ENCODE assay signal across 19 cellular contexts in genomic region chr22:23897320-23897719, GRCh38. TPM values are rescaled to one million over a fixed set of nuclear protein-coding genes. Genes with fewer than 3 reads are reported as not detected.
DNase-seq lines count a peak whose midpoint lies in the region; ATAC-seq and TF ChIP-seq lines count a peak whose summit lies in the region.
"Had no signal": no experiment of that assay in that cellular context is flagged by ENCODE, and none has a peak within 500 bp of the region (broad histone marks: within the 10 kb centered on the region; RNA-seq: fewer than 3 reads in every experiment).

No MANE protein-coding gene starts in this region.

- peaks cover 22 to 33% of the 10 kb centered on the region in 2 donors for H3K36me3 Mint-ChIP-seq in activated naive CD4-positive, alpha-beta T cell treated with anti-CD3 and anti-CD28 coated beads, Interleukin-2, amount 50 U/mL, for 72 hours
- H3K36me3 Mint-ChIP-seq in natural killer cell treated with Interleukin-12 subunit alpha and Interleukin-12 subunit beta and Interleukin-15 and Interleukin-18, amount 100 ng/mL, for 72 hours, result peaks cover 7% of the 10 kb centered on the region

- H3K9me2 ChIP-seq in SK-N-SH (no peaks in the 10 kb centered on the region), PC-9 (ENCODE audit: insufficient read depth) (no peaks in the 10 kb centered on the region)

- peak overlapping the region; percentile 68 for H3K4me3 Mint-ChIP-seq in natural killer cell treated with Interleukin-12 subunit alpha and Interleukin-12 subunit beta and Interleukin-15 and Interleukin-18, amount 100 ng/mL, for 72 hours

- H3K27me3 Mint-ChIP-seq in natural killer cell treated with Interleukin-12 subunit alpha and Interleukin-12 subunit beta and Interleukin-15 and Interleukin-18, amount 100 ng/mL, for 72 hours, result no peaks in the 10 kb centered on the region
- H3K27me3 Mint-ChIP-seq: CD4-positive, alpha-beta memory T cell had no signal

- TF ChIP-seq CTCF in SK-N-SH (IDR thresholded peaks at IDR 0.05), result no peak
- no peak for TF ChIP-seq CTCF in PC-9 (conservative IDR thresholded peaks at IDR 0.05)

- H3K9me3 Mint-ChIP-seq in activated naive CD4-positive, alpha-beta T cell treated with anti-CD3 and anti-CD28 coated beads, Interleukin-2, amount 50 U/mL, for 72 hours, result peaks cover 0 to 4% of the 10 kb centered on the region in 2 donors
- H3K9me3 Mint-ChIP-seq in natural killer cell treated with Interleukin-12 subunit alpha and Interleukin-12 subunit beta and Interleukin-15 and Interleukin-18, amount 100 ng/mL, for 72 hours, result peaks cover 5% of the 10 kb centered on the region
- H3K9me3 Mint-ChIP-seq: CD4-positive, alpha-beta memory T cell had no signal

- intact Hi-C loops in PC-9 (cut with micrococcal nuclease; ENCODE audit: unreplicated experiment), result no loop called here

- BruUV-seq in PC-9 (replicated peaks; lab: Mats Ljungman, UMichigan), result no TSS peak

- no peak overlapping the region for H3K4me3 ChIP-seq in SK-N-SH (ENCODE audit: low read depth in 2 of 2, low read length in 1 of 2)
- H3K4me3 ChIP-seq in PC-9, result no peak overlapping the region
- H3K4me3 ChIP-seq: ascending aorta, right atrium auricular region, SJSA1, thoracic aorta had no signal

- CTCF ChIA-PET in SK-N-SH (lab: Yijun Ruan, JAX) (interaction anchor here (1.3 kb wide), 1 partner anchor 47 kb away, joined by 3 read pairs; no protein-coding TSS in a partner anchor), PC-9 (lab: Charles Lee) (no interaction called here)

- no peak for TF ChIP-seq RAD21 in SK-N-SH (IDR thresholded peaks at IDR 0.05; ENCODE audit: low read length)

- H2AFZ ChIP-seq in SK-N-SH (ENCODE audit: low read depth) (no peak overlapping the region), PC-9 (no peak overlapping the region)

- TF ChIP-seq POLR2A in GM19193 (IDR thresholded peaks at IDR 0.05; ENCODE audit: extremely low read depth, insufficient read depth, insufficient read length), result peak; percentile 14

- H3K4me1 ChIP-seq in SK-N-SH (ENCODE audit: control insufficient read depth in 1 of 2, insufficient read depth in 2 of 2, low read depth in 1 of 2, low read length in 1 of 2), result peaks cover 10 to 33% of the 10 kb centered on the region in 2 experiments; a peak in 2 of 4 replicates
- H3K4me1 ChIP-seq in PC-9 (replicated peaks; ENCODE audit: insufficient read depth), result peaks cover 19% of the 10 kb centered on the region

- H3F3A ChIP-seq in SK-N-SH (replicated peaks; ENCODE audit: insufficient read depth), result no peaks in the 10 kb centered on the region
- peaks cover 72% of the 10 kb centered on the region; the same call in 1 of the 2 replicates for H3F3A ChIP-seq in PC-9 (ENCODE audit: insufficient read depth, low read depth)

- no peak overlapping the region for H3K9ac ChIP-seq in SK-N-SH

- H3K9me3 ChIP-seq in SK-N-SH (no peaks in the 10 kb centered on the region), PC-9 (ENCODE audit: insufficient read depth, low read depth) (no peaks in the 10 kb centered on the region)
- H3K9me3 ChIP-seq: ascending aorta, right atrium auricular region, SJSA1, thoracic aorta had no signal

- H3K27ac ChIP-seq in SK-N-SH (ENCODE audit: low read depth in 2 of 2, low read length in 1 of 2) (no peak overlapping the region; a peak in 1 of 4 replicates), PC-9 (no peak overlapping the region)
- H3K27ac ChIP-seq: ascending aorta, right atrium auricular region, SJSA1, thoracic aorta had no signal

- H3K79me2 ChIP-seq in SK-N-SH (ENCODE audit: insufficient read depth), result peaks cover 25% of the 10 kb centered on the region; the same call in 1 of the 2 replicates
- peaks cover 31% of the 10 kb centered on the region for H3K79me2 ChIP-seq in PC-9 (ENCODE audit: low read depth)

- H3K4me2 ChIP-seq in SK-N-SH (no peak overlapping the region), PC-9 (no peak overlapping the region)

- peak overlapping the region; percentile 73 to 96 for H3K27ac Mint-ChIP-seq in activated naive CD4-positive, alpha-beta T cell treated with anti-CD3 and anti-CD28 coated beads, Interleukin-2, amount 50 U/mL, for 72 hours
- peak overlapping the region; percentile 46 to 65 for H3K27ac Mint-ChIP-seq in natural killer cell treated with Interleukin-12 subunit alpha and Interleukin-12 subunit beta and Interleukin-15 and Interleukin-18, amount 100 ng/mL, for 72 hours

- POLR2A ChIA-PET in SK-N-SH (lab: Yijun Ruan, JAX), result interaction anchor here (2.0 kb wide), 1 partner anchor 16 kb away, joined by 8 read pairs; no protein-coding TSS in a partner anchor
- POLR2A ChIA-PET in PC-9 (lab: Charles Lee; ENCODE audit: unreplicated experiment), result no interaction called here

- H3K27me3 ChIP-seq in SK-N-SH (ENCODE audit: insufficient read depth), result no peaks in the 10 kb centered on the region
- no peaks in the 10 kb centered on the region for H3K27me3 ChIP-seq in PC-9 (ENCODE audit: insufficient read depth, low read depth)
- H3K27me3 ChIP-seq: ascending aorta, right atrium auricular region, SJSA1 had no signal

- H3K4me1 Mint-ChIP-seq in natural killer cell treated with Interleukin-12 subunit alpha and Interleukin-12 subunit beta and Interleukin-15 and Interleukin-18, amount 100 ng/mL, for 72 hours (ENCODE audit: low read depth in 2 of 2), result peaks cover 15 to 26% of the 10 kb centered on the region in 2 donors

- H4K20me1 ChIP-seq in SK-N-SH (ENCODE audit: insufficient read depth) (peaks cover 9% of the 10 kb centered on the region; the same call in 1 of the 2 replicates), PC-9 (ENCODE audit: insufficient read depth) (peaks cover 22% of the 10 kb centered on the region)

- WGBS in SK-N-SH (ENCODE audit: low lambda C conversion rate), result 93% methylated on average over 3 of the region's 3 CpGs

- TF ChIP-seq EP300 in SK-N-SH (IDR thresholded peaks at IDR 0.05; ENCODE audit: borderline replicate concordance in 1 of 2, low read depth in 1 of 2, low read length in 1 of 2), result no peak

- ATAC-seq in SK-N-SH treated with all-trans-retinoic acid at 6 μM for 48 hours, result no peak
- no peak for ATAC-seq in activated naive CD4-positive, alpha-beta T cell treated with anti-CD3 and anti-CD28 coated beads, Interleukin-2, amount 50 U/mL, for 72 hours
- ATAC-seq in natural killer cell treated with Interleukin-12 subunit alpha and Interleukin-12 subunit beta and Interleukin-15 and Interleukin-18, amount 100 ng/mL, for 72 hours, result no peak
- ATAC-seq: esophagus mucosa had no signal

- H3K36me3 ChIP-seq in SK-N-SH (replicated peaks in 1 of 2; ENCODE audit: control insufficient read depth in 1 of 2, insufficient read depth in 2 of 2, low read length in 1 of 2), result peaks cover 21 to 23% of the 10 kb centered on the region in 2 experiments
- H3K36me3 ChIP-seq in PC-9 (ENCODE audit: low read depth), result peaks cover 23% of the 10 kb centered on the region

- no peak for DNase-seq in SK-N-SH
- DNase-seq in activated naive CD4-positive, alpha-beta T cell treated with anti-CD3 and anti-CD28 coated beads, Interleukin-2, amount 50 U/mL, for 72 hours (ENCODE audit: low spot score in 2 of 2), result no peak
- DNase-seq in natural killer cell treated with Interleukin-12 subunit alpha and Interleukin-12 subunit beta and Interleukin-15 and Interleukin-18, amount 100 ng/mL, for 72 hours (ENCODE audit: low spot score), result no peak
- DNase-seq in NCI-H748 (lab: John Stamatoyannopoulos, UW; ENCODE audit: unreplicated experiment), result no peak
- no peak for DNase-seq in PC-9
- DNase-seq in HT-29 (ENCODE audit: low spot score), result no peak
- DNase-seq: 8988T; activated CD8-positive, alpha-beta memory T cell treated with anti-CD3 and anti-CD28 coated beads, Interleukin-2, amount 50 U/mL, for 48 hours; dermis blood vessel endothelial cell; H7; NCI-H2029 treated with DMSO at 0.1 percent for 48 hours had no signal

TF ChIP-seq in SK-N-SH, 30 proteins besides CTCF, POLR2A, EP300 and RAD21:
- no peak for TF ChIP-seq CHD2 (IDR thresholded peaks at IDR 0.05; ENCODE audit: low read length, partially characterized antibody)
- peak; percentile 13; the same call in 1 of the 2 replicates for TF ChIP-seq SIN3A (IDR thresholded peaks at IDR 0.05; ENCODE audit: borderline replicate concordance, low read depth, low read length)

TF ChIP-seq in SK-N-SH treated with all-trans-retinoic acid at 6 μM for 48 hours, 23 proteins besides CTCF, POLR2A, EP300 and RAD21 (continues in another document):
- TF ChIP-seq ESRRG (CRISPR knock-in tag; IDR thresholded peaks at IDR 0.05) (no peak), ARNTL (CRISPR knock-in tag; IDR thresholded peaks at IDR 0.05; ENCODE audit: borderline replicate concordance, low read depth) (no peak)

RNA-seq across cellular contexts. Expression of gene MIF, which starts 3.1 kb away (rescaled TPM):
- 496 and 565 TPM in 2 replicates for polyA plus RNA-seq in SK-N-SH (2012; rRNA removed)
- 295 and 435 TPM in 2 replicates for polyA plus RNA-seq in SK-N-SH (2012; cell fraction: cytosol; rRNA removed)
- polyA plus RNA-seq in SK-N-SH (2012; cell fraction: nucleus; rRNA removed), result 201 and 326 TPM in 2 replicates
- 1,000 to 10,000 TPM in 1 of 2 donors, 100 to 1,000 TPM in 1; 919 to 1,364 TPM for total RNA-seq in activated naive CD4-positive, alpha-beta T cell treated with anti-CD3 and anti-CD28 coated beads, Interleukin-2, amount 50 U/mL, for 72 hours
- total RNA-seq in natural killer cell treated with Interleukin-12 subunit alpha and Interleukin-12 subunit beta and Interleukin-15 and Interleukin-18, amount 100 ng/mL, for 72 hours, result 100 to 1,000 TPM; 495 to 579 TPM
- 531 and 695 TPM in 2 replicates for total RNA-seq in PC-9 (2021)
- total RNA-seq in HT-29 (2014; rRNA removed; shearing (Covaris generic)), result 875 and 977 TPM in 2 replicates

RNA-seq across cellular contexts. Expression of gene SLC2A11, which starts 39.6 kb away (rescaled TPM):
- 21.8 and 27.1 TPM in 2 replicates for polyA plus RNA-seq in SK-N-SH (2012; rRNA removed)
- 9.3 and 12.5 TPM in 2 replicates for polyA plus RNA-seq in SK-N-SH (2012; cell fraction: cytosol; rRNA removed)
- 68.9 and 85.4 TPM in 2 replicates for polyA plus RNA-seq in SK-N-SH (2012; cell fraction: nucleus; rRNA removed)
- total RNA-seq in activated naive CD4-positive, alpha-beta T cell treated with anti-CD3 and anti-CD28 coated beads, Interleukin-2, amount 50 U/mL, for 72 hours, result 1 to 10 TPM; 6.3 to 8.1 TPM
- 10 to 100 TPM in 1 of 2 donors, 1 to 10 TPM in 1; 6.8 to 12.5 TPM for total RNA-seq in natural killer cell treated with Interleukin-12 subunit alpha and Interleukin-12 subunit beta and Interleukin-15 and Interleukin-18, amount 100 ng/mL, for 72 hours
- 24.0 and 26.9 TPM in 2 replicates for total RNA-seq in PC-9 (2021)
- total RNA-seq in HT-29 (2014; rRNA removed; shearing (Covaris generic)), result 7.7 and 9.7 TPM in 2 replicates
- total RNA-seq: ascending aorta had no signal

RNA-seq across cellular contexts. Expression of gene DERL3, which starts 58.5 kb away (rescaled TPM):
- polyA plus RNA-seq in SK-N-SH (2012; rRNA removed), result not detected in 2 replicates
- not detected in 2 replicates for polyA plus RNA-seq in SK-N-SH (2012; cell fraction: cytosol; rRNA removed)
- 0.01 TPM in 2 replicates for polyA plus RNA-seq in SK-N-SH (2012; cell fraction: nucleus; rRNA removed)
- 1 to 10 TPM; 5.1 to 7.3 TPM for total RNA-seq in activated naive CD4-positive, alpha-beta T cell treated with anti-CD3 and anti-CD28 coated beads, Interleukin-2, amount 50 U/mL, for 72 hours
- 10 to 100 TPM in 1 of 2 donors, 1 to 10 TPM in 1; 4.7 to 14.3 TPM for total RNA-seq in natural killer cell treated with Interleukin-12 subunit alpha and Interleukin-12 subunit beta and Interleukin-15 and Interleukin-18, amount 100 ng/mL, for 72 hours
- total RNA-seq in PC-9 (2021), result 0.41 and 1.2 TPM in 2 replicates
- 0.79 and 0.91 TPM in 2 replicates for total RNA-seq in HT-29 (2014; rRNA removed; shearing (Covaris generic))
- total RNA-seq: SJSA1 had no signal
